Comparison of ENCODE assay signal across 1 cellular context in the genomic region with DNA sequence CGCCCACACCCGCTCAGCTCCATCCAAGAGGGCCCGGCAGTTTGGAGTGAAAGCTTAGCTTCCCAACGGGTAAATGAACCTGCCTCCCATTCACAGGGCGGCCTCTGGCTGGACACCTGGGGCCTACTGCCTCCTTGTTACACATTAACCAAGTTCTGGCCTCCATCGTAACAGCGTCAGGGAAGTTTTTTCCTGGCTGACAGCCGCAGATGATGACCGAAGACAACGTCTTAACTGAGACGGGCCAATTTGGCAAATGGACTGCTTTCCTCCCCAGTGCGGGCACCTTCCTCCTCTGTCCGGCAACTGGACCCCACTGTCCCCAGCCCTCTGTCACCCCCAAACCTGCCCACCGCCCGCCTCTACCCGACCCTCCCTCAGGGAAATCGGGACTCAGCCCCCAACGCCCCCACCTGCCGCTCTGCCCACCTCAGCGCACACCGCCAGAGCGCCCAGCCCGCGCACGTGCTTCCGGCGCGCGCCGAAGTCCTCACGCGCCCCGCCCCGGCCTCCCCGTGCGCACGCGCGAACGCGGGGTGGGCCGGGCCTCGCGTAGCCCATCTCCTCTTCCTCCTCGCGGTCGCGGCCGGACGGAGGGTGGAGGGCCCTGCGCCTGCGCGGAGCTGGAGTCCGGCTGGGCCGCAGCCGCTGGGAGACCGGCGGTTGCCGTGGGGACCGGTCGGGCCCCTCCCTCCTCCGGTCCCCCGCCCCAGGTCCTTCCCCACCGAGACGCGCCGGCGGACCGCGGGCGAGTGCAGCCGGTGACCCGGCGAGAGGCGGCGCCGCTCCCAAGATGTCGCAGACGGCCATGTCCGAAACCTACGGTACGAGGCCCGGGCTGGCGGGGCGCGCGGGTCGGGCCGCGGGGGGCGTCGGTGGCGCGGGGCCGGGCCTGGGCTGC.
TF ChIP-seq lines count a peak whose summit lies in the region.

A gene with protein sequence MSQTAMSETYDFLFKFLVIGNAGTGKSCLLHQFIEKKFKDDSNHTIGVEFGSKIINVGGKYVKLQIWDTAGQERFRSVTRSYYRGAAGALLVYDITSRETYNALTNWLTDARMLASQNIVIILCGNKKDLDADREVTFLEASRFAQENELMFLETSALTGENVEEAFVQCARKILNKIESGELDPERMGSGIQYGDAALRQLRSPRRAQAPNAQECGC (plus strand): TSS at position 565 of the 901 bp plus-strand sequence. CDS start 229 bp downstream, at position 794.

TF ChIP-seq in K562, 482 proteins besides CTCF, POLR2A, EP300 and RAD21 (continued from another document and continues in another):
- TF ChIP-seq, protein P1, sequence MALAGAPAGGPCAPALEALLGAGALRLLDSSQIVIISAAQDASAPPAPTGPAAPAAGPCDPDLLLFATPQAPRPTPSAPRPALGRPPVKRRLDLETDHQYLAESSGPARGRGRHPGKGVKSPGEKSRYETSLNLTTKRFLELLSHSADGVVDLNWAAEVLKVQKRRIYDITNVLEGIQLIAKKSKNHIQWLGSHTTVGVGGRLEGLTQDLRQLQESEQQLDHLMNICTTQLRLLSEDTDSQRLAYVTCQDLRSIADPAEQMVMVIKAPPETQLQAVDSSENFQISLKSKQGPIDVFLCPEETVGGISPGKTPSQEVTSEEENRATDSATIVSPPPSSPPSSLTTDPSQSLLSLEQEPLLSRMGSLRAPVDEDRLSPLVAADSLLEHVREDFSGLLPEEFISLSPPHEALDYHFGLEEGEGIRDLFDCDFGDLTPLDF (CRISPR knock-in tag; IDR thresholded peaks at IDR 0.05), result peak; percentile 79; the same call in 1 of the 2 replicates
- TF ChIP-seq, protein P2, sequence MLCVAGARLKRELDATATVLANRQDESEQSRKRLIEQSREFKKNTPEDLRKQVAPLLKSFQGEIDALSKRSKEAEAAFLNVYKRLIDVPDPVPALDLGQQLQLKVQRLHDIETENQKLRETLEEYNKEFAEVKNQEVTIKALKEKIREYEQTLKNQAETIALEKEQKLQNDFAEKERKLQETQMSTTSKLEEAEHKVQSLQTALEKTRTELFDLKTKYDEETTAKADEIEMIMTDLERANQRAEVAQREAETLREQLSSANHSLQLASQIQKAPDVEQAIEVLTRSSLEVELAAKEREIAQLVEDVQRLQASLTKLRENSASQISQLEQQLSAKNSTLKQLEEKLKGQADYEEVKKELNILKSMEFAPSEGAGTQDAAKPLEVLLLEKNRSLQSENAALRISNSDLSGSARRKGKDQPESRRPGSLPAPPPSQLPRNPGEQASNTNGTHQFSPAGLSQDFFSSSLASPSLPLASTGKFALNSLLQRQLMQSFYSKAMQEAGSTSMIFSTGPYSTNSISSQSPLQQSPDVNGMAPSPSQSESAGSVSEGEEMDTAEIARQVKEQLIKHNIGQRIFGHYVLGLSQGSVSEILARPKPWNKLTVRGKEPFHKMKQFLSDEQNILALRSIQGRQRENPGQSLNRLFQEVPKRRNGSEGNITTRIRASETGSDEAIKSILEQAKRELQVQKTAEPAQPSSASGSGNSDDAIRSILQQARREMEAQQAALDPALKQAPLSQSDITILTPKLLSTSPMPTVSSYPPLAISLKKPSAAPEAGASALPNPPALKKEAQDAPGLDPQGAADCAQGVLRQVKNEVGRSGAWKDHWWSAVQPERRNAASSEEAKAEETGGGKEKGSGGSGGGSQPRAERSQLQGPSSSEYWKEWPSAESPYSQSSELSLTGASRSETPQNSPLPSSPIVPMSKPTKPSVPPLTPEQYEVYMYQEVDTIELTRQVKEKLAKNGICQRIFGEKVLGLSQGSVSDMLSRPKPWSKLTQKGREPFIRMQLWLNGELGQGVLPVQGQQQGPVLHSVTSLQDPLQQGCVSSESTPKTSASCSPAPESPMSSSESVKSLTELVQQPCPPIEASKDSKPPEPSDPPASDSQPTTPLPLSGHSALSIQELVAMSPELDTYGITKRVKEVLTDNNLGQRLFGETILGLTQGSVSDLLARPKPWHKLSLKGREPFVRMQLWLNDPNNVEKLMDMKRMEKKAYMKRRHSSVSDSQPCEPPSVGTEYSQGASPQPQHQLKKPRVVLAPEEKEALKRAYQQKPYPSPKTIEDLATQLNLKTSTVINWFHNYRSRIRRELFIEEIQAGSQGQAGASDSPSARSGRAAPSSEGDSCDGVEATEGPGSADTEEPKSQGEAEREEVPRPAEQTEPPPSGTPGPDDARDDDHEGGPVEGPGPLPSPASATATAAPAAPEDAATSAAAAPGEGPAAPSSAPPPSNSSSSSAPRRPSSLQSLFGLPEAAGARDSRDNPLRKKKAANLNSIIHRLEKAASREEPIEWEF (CRISPR knock-in tag; IDR thresholded peaks at IDR 0.05), result no peak
- TF ChIP-seq ILK (tag; IDR thresholded peaks at IDR 0.05; ENCODE audit: borderline replicate concordance, low read depth) (no peak), PRPF4 (IDR thresholded peaks at IDR 0.05; ENCODE audit: insufficient read depth, low read depth, low read length, poor library complexity, severe bottlenecking) (no peak), GABPB1 (CRISPR knock-in tag; IDR thresholded peaks at IDR 0.05) (peak; percentile 88), HNRNPUL1 (IDR thresholded peaks at IDR 0.05; ENCODE audit: low read length) (no peak), THRAP3 (IDR thresholded peaks at IDR 0.05; ENCODE audit: borderline replicate concordance) (no peak), PHF8 (IDR thresholded peaks at IDR 0.05; ENCODE audit: borderline replicate concordance, low read length) (peak; percentile 72; the same call in 1 of the 2 replicates), TAF9B (IDR thresholded peaks at IDR 0.05; ENCODE audit: partially characterized antibody) (no peak), MTA3 (IDR thresholded peaks at IDR 0.05; ENCODE audit: borderline replicate concordance) (peak; percentile 63; the same call in 1 of the 2 replicates), ZNF134 (CRISPR knock-in tag; conservative IDR thresholded peaks at IDR 0.05) (0 out of 2 replicates have a peak, but pooled peaks have one; percentile 42), FOXK1 (CRISPR knock-in tag; IDR thresholded peaks at IDR 0.05; ENCODE audit: borderline replicate concordance) (no peak), ZFPM2 (CRISPR knock-in tag; IDR thresholded peaks at IDR 0.05) (0 out of 2 replicates have a peak, but pooled peaks have one; percentile 14), CBFA2T3 (IDR thresholded peaks at IDR 0.05) (no peak), POLR3G (IDR thresholded peaks at IDR 0.05; ENCODE audit: extremely low read depth, insufficient read length, insufficient replicate concordance) (no peak), CBX2 (IDR thresholded peaks at IDR 0.05; ENCODE audit: insufficient read depth, low read length, poor library complexity, severe bottlenecking) (no peak), CREM (IDR thresholded peaks at IDR 0.05; ENCODE audit: low read depth) (peak; percentile 93), ZNF224 (CRISPR knock-in tag; IDR thresholded peaks at IDR 0.05) (no peak), TCFL5 (CRISPR knock-in tag; conservative IDR thresholded peaks at IDR 0.05) (no peak), CBX1 (IDR thresholded peaks at IDR 0.05; ENCODE audit: low read depth) (peak; percentile 93), CCNT2 (IDR thresholded peaks at IDR 0.05; ENCODE audit: borderline replicate concordance, extremely low read depth, insufficient read length, low read depth, low read length) (peak; percentile 73), YY1 (IDR thresholded peaks at IDR 0.05; ENCODE audit: borderline replicate concordance in 1 of 3, control insufficient read depth in 1 of 3, extremely low read depth in 1 of 3, insufficient read depth in 3 of 3, insufficient read length in 1 of 3, insufficient replicate concordance in 2 of 3, low read depth in 1 of 3, low read length in 2 of 3) (peak in 2 of 3 experiments; percentile 81 to 92), NR4A1 (CRISPR knock-in tag; IDR thresholded peaks at IDR 0.05) (peak; percentile 95; the same call in 1 of the 2 replicates), NR4A1 (tag; IDR thresholded peaks at IDR 0.05) (peak; percentile 77; the same call in 1 of the 2 replicates), MIER1 (IDR thresholded peaks at IDR 0.05; ENCODE audit: low read depth) (no peak)
- TF ChIP-seq, protein P3, sequence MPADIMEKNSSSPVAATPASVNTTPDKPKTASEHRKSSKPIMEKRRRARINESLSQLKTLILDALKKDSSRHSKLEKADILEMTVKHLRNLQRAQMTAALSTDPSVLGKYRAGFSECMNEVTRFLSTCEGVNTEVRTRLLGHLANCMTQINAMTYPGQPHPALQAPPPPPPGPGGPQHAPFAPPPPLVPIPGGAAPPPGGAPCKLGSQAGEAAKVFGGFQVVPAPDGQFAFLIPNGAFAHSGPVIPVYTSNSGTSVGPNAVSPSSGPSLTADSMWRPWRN (IDR thresholded peaks at IDR 0.05; ENCODE audit: low read depth), result no peak
- TF ChIP-seq, protein P4, sequence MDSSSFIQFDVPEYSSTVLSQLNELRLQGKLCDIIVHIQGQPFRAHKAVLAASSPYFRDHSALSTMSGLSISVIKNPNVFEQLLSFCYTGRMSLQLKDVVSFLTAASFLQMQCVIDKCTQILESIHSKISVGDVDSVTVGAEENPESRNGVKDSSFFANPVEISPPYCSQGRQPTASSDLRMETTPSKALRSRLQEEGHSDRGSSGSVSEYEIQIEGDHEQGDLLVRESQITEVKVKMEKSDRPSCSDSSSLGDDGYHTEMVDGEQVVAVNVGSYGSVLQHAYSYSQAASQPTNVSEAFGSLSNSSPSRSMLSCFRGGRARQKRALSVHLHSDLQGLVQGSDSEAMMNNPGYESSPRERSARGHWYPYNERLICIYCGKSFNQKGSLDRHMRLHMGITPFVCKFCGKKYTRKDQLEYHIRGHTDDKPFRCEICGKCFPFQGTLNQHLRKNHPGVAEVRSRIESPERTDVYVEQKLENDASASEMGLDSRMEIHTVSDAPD (CRISPR knock-in tag; IDR thresholded peaks at IDR 0.05), result no peak
- TF ChIP-seq, protein P5, sequence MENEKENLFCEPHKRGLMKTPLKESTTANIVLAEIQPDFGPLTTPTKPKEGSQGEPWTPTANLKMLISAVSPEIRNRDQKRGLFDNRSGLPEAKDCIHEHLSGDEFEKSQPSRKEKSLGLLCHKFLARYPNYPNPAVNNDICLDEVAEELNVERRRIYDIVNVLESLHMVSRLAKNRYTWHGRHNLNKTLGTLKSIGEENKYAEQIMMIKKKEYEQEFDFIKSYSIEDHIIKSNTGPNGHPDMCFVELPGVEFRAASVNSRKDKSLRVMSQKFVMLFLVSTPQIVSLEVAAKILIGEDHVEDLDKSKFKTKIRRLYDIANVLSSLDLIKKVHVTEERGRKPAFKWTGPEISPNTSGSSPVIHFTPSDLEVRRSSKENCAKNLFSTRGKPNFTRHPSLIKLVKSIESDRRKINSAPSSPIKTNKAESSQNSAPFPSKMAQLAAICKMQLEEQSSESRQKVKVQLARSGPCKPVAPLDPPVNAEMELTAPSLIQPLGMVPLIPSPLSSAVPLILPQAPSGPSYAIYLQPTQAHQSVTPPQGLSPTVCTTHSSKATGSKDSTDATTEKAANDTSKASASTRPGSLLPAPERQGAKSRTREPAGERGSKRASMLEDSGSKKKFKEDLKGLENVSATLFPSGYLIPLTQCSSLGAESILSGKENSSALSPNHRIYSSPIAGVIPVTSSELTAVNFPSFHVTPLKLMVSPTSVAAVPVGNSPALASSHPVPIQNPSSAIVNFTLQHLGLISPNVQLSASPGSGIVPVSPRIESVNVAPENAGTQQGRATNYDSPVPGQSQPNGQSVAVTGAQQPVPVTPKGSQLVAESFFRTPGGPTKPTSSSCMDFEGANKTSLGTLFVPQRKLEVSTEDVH (IDR thresholded peaks at IDR 0.05; ENCODE audit: low read depth, partially characterized antibody), result peak; percentile 55
- TF ChIP-seq, protein P6, sequence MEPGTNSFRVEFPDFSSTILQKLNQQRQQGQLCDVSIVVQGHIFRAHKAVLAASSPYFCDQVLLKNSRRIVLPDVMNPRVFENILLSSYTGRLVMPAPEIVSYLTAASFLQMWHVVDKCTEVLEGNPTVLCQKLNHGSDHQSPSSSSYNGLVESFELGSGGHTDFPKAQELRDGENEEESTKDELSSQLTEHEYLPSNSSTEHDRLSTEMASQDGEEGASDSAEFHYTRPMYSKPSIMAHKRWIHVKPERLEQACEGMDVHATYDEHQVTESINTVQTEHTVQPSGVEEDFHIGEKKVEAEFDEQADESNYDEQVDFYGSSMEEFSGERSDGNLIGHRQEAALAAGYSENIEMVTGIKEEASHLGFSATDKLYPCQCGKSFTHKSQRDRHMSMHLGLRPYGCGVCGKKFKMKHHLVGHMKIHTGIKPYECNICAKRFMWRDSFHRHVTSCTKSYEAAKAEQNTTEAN (CRISPR knock-in tag; IDR thresholded peaks at IDR 0.05), result no peak
- TF ChIP-seq, protein P7, sequence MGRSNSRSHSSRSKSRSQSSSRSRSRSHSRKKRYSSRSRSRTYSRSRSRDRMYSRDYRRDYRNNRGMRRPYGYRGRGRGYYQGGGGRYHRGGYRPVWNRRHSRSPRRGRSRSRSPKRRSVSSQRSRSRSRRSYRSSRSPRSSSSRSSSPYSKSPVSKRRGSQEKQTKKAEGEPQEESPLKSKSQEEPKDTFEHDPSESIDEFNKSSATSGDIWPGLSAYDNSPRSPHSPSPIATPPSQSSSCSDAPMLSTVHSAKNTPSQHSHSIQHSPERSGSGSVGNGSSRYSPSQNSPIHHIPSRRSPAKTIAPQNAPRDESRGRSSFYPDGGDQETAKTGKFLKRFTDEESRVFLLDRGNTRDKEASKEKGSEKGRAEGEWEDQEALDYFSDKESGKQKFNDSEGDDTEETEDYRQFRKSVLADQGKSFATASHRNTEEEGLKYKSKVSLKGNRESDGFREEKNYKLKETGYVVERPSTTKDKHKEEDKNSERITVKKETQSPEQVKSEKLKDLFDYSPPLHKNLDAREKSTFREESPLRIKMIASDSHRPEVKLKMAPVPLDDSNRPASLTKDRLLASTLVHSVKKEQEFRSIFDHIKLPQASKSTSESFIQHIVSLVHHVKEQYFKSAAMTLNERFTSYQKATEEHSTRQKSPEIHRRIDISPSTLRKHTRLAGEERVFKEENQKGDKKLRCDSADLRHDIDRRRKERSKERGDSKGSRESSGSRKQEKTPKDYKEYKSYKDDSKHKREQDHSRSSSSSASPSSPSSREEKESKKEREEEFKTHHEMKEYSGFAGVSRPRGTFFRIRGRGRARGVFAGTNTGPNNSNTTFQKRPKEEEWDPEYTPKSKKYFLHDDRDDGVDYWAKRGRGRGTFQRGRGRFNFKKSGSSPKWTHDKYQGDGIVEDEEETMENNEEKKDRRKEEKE (IDR thresholded peaks at IDR 0.05; ENCODE audit: borderline replicate concordance in 1 of 2, control insufficient read depth in 1 of 2, low read depth in 2 of 2, low read length in 1 of 2), result no peak
- TF ChIP-seq, protein P8, sequence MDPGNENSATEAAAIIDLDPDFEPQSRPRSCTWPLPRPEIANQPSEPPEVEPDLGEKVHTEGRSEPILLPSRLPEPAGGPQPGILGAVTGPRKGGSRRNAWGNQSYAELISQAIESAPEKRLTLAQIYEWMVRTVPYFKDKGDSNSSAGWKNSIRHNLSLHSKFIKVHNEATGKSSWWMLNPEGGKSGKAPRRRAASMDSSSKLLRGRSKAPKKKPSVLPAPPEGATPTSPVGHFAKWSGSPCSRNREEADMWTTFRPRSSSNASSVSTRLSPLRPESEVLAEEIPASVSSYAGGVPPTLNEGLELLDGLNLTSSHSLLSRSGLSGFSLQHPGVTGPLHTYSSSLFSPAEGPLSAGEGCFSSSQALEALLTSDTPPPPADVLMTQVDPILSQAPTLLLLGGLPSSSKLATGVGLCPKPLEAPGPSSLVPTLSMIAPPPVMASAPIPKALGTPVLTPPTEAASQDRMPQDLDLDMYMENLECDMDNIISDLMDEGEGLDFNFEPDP (CRISPR knock-in tag; IDR thresholded peaks at IDR 0.05), result no peak
- TF ChIP-seq, protein P9, sequence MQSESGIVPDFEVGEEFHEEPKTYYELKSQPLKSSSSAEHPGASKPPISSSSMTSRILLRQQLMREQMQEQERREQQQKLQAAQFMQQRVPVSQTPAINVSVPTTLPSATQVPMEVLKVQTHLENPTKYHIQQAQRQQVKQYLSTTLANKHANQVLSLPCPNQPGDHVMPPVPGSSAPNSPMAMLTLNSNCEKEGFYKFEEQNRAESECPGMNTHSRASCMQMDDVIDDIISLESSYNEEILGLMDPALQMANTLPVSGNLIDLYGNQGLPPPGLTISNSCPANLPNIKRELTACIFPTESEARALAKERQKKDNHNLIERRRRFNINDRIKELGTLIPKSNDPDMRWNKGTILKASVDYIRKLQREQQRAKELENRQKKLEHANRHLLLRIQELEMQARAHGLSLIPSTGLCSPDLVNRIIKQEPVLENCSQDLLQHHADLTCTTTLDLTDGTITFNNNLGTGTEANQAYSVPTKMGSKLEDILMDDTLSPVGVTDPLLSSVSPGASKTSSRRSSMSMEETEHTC (IDR thresholded peaks at IDR 0.05), result 0 out of 2 replicates have a peak, but pooled peaks have one; percentile 20
